In the genomic region with DNA sequence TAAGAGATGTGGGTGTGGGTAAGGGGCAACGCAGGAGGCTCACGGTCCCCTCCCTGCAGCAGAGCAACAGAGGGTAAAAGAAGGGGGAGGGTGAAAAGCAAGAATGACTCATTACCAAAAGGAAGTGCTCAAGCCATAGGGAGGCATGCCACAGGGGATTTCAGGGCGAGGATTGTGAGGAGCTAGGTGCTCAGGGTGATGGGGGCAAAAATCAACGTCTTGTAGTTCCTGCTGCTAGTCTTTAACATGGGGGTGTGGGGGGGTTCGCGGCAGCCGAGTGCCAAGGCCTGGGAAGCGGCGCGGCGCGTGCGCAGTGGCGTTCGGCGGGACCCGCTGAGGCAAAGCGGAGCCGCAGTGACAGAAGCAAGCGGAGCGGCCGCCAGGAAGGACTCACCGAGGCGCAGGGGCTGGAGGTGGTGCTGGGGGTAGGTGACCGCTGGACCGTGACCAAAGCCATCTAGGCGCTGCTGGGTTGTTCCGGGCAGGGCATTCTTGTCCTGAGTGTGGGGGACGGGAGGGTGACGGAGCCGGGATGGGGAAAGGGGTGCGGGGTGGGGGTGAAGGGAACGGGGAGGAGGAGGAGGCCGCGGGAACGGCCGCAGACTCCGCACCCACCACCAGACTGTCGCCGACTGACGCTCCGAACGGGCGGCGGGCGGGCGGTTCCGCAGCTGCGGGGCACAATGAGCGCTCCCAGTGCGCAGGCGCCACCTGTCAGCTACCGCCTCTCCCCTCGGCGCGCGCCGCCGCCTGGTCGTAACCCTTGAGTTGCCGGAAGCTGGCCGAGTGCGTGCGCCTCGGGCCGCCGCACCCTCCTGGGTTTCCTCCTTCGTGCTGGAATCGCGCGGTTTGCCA, we compare ENCODE assay signal across 1 cellular context.
TF ChIP-seq lines count a peak whose summit lies in the region.

A gene with protein sequence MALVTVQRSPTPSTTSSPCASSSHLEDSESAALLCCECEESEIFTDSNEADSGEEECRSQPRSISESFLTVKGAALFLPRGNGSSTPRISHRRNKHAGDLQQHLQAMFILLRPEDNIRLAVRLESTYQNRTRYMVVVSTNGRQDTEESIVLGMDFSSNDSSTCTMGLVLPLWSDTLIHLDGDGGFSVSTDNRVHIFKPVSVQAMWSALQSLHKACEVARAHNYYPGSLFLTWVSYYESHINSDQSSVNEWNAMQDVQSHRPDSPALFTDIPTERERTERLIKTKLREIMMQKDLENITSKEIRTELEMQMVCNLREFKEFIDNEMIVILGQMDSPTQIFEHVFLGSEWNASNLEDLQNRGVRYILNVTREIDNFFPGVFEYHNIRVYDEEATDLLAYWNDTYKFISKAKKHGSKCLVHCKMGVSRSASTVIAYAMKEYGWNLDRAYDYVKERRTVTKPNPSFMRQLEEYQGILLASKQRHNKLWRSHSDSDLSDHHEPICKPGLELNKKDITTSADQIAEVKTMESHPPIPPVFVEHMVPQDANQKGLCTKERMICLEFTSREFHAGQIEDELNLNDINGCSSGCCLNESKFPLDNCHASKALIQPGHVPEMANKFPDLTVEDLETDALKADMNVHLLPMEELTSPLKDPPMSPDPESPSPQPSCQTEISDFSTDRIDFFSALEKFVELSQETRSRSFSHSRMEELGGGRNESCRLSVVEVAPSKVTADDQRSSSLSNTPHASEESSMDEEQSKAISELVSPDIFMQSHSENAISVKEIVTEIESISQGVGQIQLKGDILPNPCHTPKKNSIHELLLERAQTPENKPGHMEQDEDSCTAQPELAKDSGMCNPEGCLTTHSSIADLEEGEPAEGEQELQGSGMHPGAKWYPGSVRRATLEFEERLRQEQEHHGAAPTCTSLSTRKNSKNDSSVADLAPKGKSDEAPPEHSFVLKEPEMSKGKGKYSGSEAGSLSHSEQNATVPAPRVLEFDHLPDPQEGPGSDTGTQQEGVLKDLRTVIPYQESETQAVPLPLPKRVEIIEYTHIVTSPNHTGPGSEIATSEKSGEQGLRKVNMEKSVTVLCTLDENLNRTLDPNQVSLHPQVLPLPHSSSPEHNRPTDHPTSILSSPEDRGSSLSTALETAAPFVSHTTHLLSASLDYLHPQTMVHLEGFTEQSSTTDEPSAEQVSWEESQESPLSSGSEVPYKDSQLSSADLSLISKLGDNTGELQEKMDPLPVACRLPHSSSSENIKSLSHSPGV (N-terminal part only) (minus strand): TSS at position 685 of the 855 bp plus-strand sequence. CDS start 228 bp downstream, at position 457.

TF ChIP-seq in K562, 482 proteins besides CTCF, POLR2A, EP300 and RAD21 (continued from another document and continues in another):
- TF ChIP-seq, protein P1, sequence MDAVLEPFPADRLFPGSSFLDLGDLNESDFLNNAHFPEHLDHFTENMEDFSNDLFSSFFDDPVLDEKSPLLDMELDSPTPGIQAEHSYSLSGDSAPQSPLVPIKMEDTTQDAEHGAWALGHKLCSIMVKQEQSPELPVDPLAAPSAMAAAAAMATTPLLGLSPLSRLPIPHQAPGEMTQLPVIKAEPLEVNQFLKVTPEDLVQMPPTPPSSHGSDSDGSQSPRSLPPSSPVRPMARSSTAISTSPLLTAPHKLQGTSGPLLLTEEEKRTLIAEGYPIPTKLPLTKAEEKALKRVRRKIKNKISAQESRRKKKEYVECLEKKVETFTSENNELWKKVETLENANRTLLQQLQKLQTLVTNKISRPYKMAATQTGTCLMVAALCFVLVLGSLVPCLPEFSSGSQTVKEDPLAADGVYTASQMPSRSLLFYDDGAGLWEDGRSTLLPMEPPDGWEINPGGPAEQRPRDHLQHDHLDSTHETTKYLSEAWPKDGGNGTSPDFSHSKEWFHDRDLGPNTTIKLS (IDR thresholded peaks at IDR 0.05; ENCODE audit: borderline replicate concordance, low read depth) = no peak
- no peak for TF ChIP-seq ZNF644 (tag; IDR thresholded peaks at IDR 0.05; ENCODE audit: low read depth)
- TF ChIP-seq, protein P2, sequence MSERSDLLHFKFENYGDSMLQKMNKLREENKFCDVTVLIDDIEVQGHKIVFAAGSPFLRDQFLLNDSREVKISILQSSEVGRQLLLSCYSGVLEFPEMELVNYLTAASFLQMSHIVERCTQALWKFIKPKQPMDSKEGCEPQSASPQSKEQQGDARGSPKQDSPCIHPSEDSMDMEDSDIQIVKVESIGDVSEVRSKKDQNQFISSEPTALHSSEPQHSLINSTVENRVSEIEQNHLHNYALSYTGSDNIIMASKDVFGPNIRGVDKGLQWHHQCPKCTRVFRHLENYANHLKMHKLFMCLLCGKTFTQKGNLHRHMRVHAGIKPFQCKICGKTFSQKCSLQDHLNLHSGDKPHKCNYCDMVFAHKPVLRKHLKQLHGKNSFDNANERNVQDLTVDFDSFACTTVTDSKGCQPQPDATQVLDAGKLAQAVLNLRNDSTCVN (CRISPR knock-in tag; IDR thresholded peaks at IDR 0.05) = no peak
- TF ChIP-seq, protein P3, sequence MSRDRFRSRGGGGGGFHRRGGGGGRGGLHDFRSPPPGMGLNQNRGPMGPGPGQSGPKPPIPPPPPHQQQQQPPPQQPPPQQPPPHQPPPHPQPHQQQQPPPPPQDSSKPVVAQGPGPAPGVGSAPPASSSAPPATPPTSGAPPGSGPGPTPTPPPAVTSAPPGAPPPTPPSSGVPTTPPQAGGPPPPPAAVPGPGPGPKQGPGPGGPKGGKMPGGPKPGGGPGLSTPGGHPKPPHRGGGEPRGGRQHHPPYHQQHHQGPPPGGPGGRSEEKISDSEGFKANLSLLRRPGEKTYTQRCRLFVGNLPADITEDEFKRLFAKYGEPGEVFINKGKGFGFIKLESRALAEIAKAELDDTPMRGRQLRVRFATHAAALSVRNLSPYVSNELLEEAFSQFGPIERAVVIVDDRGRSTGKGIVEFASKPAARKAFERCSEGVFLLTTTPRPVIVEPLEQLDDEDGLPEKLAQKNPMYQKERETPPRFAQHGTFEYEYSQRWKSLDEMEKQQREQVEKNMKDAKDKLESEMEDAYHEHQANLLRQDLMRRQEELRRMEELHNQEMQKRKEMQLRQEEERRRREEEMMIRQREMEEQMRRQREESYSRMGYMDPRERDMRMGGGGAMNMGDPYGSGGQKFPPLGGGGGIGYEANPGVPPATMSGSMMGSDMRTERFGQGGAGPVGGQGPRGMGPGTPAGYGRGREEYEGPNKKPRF (IDR thresholded peaks at IDR 0.05; ENCODE audit: low read depth, low read length) = no peak
- TF ChIP-seq CREB1 (IDR thresholded peaks at IDR 0.05) = no peak
- TF ChIP-seq CREB1 (CRISPR knock-in tag; IDR thresholded peaks at IDR 0.05) = no peak
- TF ChIP-seq, protein P4, sequence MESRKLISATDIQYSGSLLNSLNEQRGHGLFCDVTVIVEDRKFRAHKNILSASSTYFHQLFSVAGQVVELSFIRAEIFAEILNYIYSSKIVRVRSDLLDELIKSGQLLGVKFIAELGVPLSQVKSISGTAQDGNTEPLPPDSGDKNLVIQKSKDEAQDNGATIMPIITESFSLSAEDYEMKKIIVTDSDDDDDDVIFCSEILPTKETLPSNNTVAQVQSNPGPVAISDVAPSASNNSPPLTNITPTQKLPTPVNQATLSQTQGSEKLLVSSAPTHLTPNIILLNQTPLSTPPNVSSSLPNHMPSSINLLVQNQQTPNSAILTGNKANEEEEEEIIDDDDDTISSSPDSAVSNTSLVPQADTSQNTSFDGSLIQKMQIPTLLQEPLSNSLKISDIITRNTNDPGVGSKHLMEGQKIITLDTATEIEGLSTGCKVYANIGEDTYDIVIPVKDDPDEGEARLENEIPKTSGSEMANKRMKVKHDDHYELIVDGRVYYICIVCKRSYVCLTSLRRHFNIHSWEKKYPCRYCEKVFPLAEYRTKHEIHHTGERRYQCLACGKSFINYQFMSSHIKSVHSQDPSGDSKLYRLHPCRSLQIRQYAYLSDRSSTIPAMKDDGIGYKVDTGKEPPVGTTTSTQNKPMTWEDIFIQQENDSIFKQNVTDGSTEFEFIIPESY (CRISPR knock-in tag; IDR thresholded peaks at IDR 0.05) = no peak
- TF ChIP-seq, protein P5, sequence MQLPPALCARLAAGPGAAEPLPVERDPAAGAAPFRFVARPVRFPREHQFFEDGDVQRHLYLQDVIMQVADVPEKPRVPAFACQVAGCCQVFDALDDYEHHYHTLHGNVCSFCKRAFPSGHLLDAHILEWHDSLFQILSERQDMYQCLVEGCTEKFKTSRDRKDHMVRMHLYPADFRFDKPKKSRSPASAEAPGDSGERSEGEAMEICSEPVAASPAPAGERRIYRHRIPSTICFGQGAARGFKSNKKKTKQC (CRISPR knock-in tag; IDR thresholded peaks at IDR 0.05) = no peak
- TF ChIP-seq PHTF2 (CRISPR knock-in tag; IDR thresholded peaks at IDR 0.05) = no peak
- no peak for TF ChIP-seq LCOR (CRISPR knock-in tag; IDR thresholded peaks at IDR 0.05)
- TF ChIP-seq MTA3 (IDR thresholded peaks at IDR 0.05; ENCODE audit: borderline replicate concordance) = peak; percentile 20
- no peak; the same call in 1 of the 2 replicates for TF ChIP-seq ZNF316 (IDR thresholded peaks at IDR 0.05)
- no peak for TF ChIP-seq HNRNPUL1 (IDR thresholded peaks at IDR 0.05; ENCODE audit: low read length)
- peak; percentile 66 for TF ChIP-seq SUPT5H (IDR thresholded peaks at IDR 0.05)
- TF ChIP-seq RBFOX2 (IDR thresholded peaks at IDR 0.05; ENCODE audit: low read depth, low read length) = peak; percentile 86
- TF ChIP-seq U2AF2 (optimal IDR thresholded peaks at IDR 0.05; ENCODE audit: low read depth, low read length) = no peak
- no peak for TF ChIP-seq RFX7 (CRISPR knock-in tag; IDR thresholded peaks at IDR 0.05)
- TF ChIP-seq MCM2 (IDR thresholded peaks at IDR 0.05; ENCODE audit: low read depth) = no peak
- no peak for TF ChIP-seq ETV6 (IDR thresholded peaks at IDR 0.05; ENCODE audit: borderline replicate concordance in 1 of 2, low read depth in 2 of 2, low read length in 1 of 2)
- no peak for TF ChIP-seq ETV6 (CRISPR knock-in tag; IDR thresholded peaks at IDR 0.05; ENCODE audit: borderline replicate concordance)
- TF ChIP-seq ZC3H4 (CRISPR knock-in tag; IDR thresholded peaks at IDR 0.05; ENCODE audit: borderline replicate concordance) = no peak
- no peak for TF ChIP-seq ZNF589 (CRISPR knock-in tag; IDR thresholded peaks at IDR 0.05; ENCODE audit: low read depth)
- TF ChIP-seq PTBP1 (IDR thresholded peaks at IDR 0.05; ENCODE audit: low read depth, low read length) = no peak
- no peak for TF ChIP-seq STAG1 (CRISPR knock-in tag; IDR thresholded peaks at IDR 0.05; ENCODE audit: borderline replicate concordance)
- no peak for TF ChIP-seq HNRNPL (IDR thresholded peaks at IDR 0.05; ENCODE audit: low read depth, low read length)
- TF ChIP-seq SMARCA4 (IDR thresholded peaks at IDR 0.05) = peak; percentile 85
- no peak for TF ChIP-seq XRCC3 (IDR thresholded peaks at IDR 0.05)
- no peak for TF ChIP-seq ZKSCAN3 (CRISPR knock-in tag; IDR thresholded peaks at IDR 0.05)
- TF ChIP-seq HDAC2 (IDR thresholded peaks at IDR 0.05) = peak; percentile 52; the same call in 1 of the 2 replicates
- TF ChIP-seq, protein P6, sequence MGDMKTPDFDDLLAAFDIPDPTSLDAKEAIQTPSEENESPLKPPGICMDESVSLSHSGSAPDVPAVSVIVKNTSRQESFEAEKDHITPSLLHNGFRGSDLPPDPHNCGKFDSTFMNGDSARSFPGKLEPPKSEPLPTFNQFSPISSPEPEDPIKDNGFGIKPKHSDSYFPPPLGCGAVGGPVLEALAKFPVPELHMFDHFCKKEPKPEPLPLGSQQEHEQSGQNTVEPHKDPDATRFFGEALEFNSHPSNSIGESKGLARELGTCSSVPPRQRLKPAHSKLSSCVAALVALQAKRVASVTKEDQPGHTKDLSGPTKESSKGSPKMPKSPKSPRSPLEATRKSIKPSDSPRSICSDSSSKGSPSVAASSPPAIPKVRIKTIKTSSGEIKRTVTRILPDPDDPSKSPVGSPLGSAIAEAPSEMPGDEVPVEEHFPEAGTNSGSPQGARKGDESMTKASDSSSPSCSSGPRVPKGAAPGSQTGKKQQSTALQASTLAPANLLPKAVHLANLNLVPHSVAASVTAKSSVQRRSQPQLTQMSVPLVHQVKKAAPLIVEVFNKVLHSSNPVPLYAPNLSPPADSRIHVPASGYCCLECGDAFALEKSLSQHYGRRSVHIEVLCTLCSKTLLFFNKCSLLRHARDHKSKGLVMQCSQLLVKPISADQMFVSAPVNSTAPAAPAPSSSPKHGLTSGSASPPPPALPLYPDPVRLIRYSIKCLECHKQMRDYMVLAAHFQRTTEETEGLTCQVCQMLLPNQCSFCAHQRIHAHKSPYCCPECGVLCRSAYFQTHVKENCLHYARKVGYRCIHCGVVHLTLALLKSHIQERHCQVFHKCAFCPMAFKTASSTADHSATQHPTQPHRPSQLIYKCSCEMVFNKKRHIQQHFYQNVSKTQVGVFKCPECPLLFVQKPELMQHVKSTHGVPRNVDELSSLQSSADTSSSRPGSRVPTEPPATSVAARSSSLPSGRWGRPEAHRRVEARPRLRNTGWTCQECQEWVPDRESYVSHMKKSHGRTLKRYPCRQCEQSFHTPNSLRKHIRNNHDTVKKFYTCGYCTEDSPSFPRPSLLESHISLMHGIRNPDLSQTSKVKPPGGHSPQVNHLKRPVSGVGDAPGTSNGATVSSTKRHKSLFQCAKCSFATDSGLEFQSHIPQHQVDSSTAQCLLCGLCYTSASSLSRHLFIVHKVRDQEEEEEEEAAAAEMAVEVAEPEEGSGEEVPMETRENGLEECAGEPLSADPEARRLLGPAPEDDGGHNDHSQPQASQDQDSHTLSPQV (IDR thresholded peaks at IDR 0.05) = no peak
- TF ChIP-seq LARP7 (IDR thresholded peaks at IDR 0.05) = no peak
- no peak for TF ChIP-seq ADNP (tag; IDR thresholded peaks at IDR 0.05)
- TF ChIP-seq POLR2B (IDR thresholded peaks at IDR 0.05; ENCODE audit: low read depth, partially characterized antibody) = no peak
- TF ChIP-seq ZNF695 (CRISPR knock-in tag; IDR thresholded peaks at IDR 0.05) = no peak
- peak; percentile 41 for TF ChIP-seq BRD9 (IDR thresholded peaks at IDR 0.05; ENCODE audit: low read depth, partially characterized antibody)
- TF ChIP-seq, protein P7, sequence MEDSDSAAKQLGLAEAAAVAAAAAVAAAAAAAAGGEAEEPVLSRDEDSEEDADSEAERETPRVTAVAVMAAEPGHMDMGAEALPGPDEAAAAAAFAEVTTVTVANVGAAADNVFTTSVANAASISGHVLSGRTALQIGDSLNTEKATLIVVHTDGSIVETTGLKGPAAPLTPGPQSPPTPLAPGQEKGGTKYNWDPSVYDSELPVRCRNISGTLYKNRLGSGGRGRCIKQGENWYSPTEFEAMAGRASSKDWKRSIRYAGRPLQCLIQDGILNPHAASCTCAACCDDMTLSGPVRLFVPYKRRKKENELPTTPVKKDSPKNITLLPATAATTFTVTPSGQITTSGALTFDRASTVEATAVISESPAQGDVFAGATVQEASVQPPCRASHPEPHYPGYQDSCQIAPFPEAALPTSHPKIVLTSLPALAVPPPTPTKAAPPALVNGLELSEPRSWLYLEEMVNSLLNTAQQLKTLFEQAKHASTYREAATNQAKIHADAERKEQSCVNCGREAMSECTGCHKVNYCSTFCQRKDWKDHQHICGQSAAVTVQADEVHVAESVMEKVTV (CRISPR knock-in tag; IDR thresholded peaks at IDR 0.05) = no peak
- TF ChIP-seq ZNF282 (CRISPR knock-in tag; IDR thresholded peaks at IDR 0.05) = no peak
- TF ChIP-seq ZNF212 (CRISPR knock-in tag; IDR thresholded peaks at IDR 0.05) = no peak
- TF ChIP-seq, protein P8, sequence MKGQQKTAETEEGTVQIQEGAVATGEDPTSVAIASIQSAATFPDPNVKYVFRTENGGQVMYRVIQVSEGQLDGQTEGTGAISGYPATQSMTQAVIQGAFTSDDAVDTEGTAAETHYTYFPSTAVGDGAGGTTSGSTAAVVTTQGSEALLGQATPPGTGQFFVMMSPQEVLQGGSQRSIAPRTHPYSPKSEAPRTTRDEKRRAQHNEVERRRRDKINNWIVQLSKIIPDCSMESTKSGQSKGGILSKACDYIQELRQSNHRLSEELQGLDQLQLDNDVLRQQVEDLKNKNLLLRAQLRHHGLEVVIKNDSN (CRISPR knock-in tag; IDR thresholded peaks at IDR 0.05) = no peak
- TF ChIP-seq RFX5 (IDR thresholded peaks at IDR 0.05; ENCODE audit: low read depth, low read length) = no peak
- no peak for TF ChIP-seq EHMT2 (IDR thresholded peaks at IDR 0.05)
- peak; percentile 62; the same call in 1 of the 2 replicates for TF ChIP-seq ETV1 (tag; conservative IDR thresholded peaks at IDR 0.05; ENCODE audit: low read depth)
- no peak for TF ChIP-seq ZNF584 (CRISPR knock-in tag; IDR thresholded peaks at IDR 0.05; ENCODE audit: low read depth)
- no peak for TF ChIP-seq ZNF79 (CRISPR knock-in tag; IDR thresholded peaks at IDR 0.05; ENCODE audit: low read depth)
- TF ChIP-seq NR4A1 (CRISPR knock-in tag; IDR thresholded peaks at IDR 0.05) = no peak
- no peak for TF ChIP-seq NR4A1 (tag; IDR thresholded peaks at IDR 0.05)
